ENCODE assay signal across 16 cellular contexts in genomic region chr2:27661371-27661770, GRCh38. TPM values are rescaled to one million over a fixed set of nuclear protein-coding genes. Genes with fewer than 3 reads are reported as not detected.
A peak's percentile ranks its signal among the peaks of the same experiment; 100 is the strongest.
DNase-seq lines count a peak whose midpoint lies in the region; ATAC-seq, FAIRE-seq and TF ChIP-seq lines count a peak whose summit lies in the region.
"Had no signal": no experiment of that assay in that cellular context is flagged by ENCODE, and none has a peak within 500 bp of the region (broad histone marks: within the 10 kb centered on the region; RNA-seq: fewer than 3 reads in every experiment).

No MANE protein-coding gene starts in this region.

- no peaks in the 10 kb centered on the region for H3K9me3 Mint-ChIP-seq in T-helper 2 cell treated with Interferon-gamma antibody and Interleukin-4, amounts not matched to agents 5 μg/mL and 100 μg/mL, for 36 hours
- no peaks in the 10 kb centered on the region for H3K9me3 Mint-ChIP-seq in activated naive CD8-positive, alpha-beta T cell treated with anti-CD3 and anti-CD28 coated beads, Interleukin-2, amount 50 U/mL, for 24 hours
- H3K9me3 Mint-ChIP-seq in natural killer cell treated with Interleukin-12 subunit alpha and Interleukin-12 subunit beta and Interleukin-15 and Interleukin-18, amount 100 ng/mL, for 72 hours, result no peaks in the 10 kb centered on the region

- no peak overlapping the region for H4K5ac ChIP-seq in IMR-90 (ENCODE audit: low read depth, low read length)

- no peak overlapping the region for H3K4me2 ChIP-seq in IMR-90 (ENCODE audit: low read depth, low read length)

- no peak overlapping the region for H3K4ac ChIP-seq in IMR-90 (ENCODE audit: low read depth, low read length)

- no peak overlapping the region for H4K8ac ChIP-seq in IMR-90 (ENCODE audit: low read depth in 2 of 2, low read length in 2 of 2)

- H4K20me1 ChIP-seq in IMR-90 (ENCODE audit: insufficient read depth, low read length), result no peaks in the 10 kb centered on the region

- intact Hi-C loops in IMR-90 (cut with micrococcal nuclease), result no loop called here
- intact Hi-C loops in heart right ventricle (cut with DNase I), result no loop called here

- no peak for TF ChIP-seq CTCF in IMR-90 (conservative IDR thresholded peaks at IDR 0.05; ENCODE audit: low read depth, low read length)
- no peak for TF ChIP-seq CTCF in heart right ventricle (IDR thresholded peaks at IDR 0.05)

- H3K4me3 ChIP-seq in IMR-90 (ENCODE audit: insufficient read depth, low read depth, low read length), result no peak overlapping the region
- no peak overlapping the region for H3K4me3 ChIP-seq in heart right ventricle
- H3K4me3 ChIP-seq: Peyer's patch, SJSA1 had no signal

- no peak overlapping the region for H3K18ac ChIP-seq in IMR-90 (ENCODE audit: low read depth, low read length)

- in situ Hi-C loops in IMR-90 (cut with MboI; ENCODE audit: low sequenced_read_pairs), result no loop called here

- POLR2A ChIA-PET in IMR-90 (lab: Charles Lee; ENCODE audit: unreplicated experiment), result no interaction called here

- H3K36me3 Mint-ChIP-seq in T-helper 2 cell treated with Interferon-gamma antibody and Interleukin-4, amounts not matched to agents 5 μg/mL and 100 μg/mL, for 36 hours (ENCODE audit: low read depth), result peaks cover 50% of the 10 kb centered on the region
- peaks cover 22% of the 10 kb centered on the region for H3K36me3 Mint-ChIP-seq in activated naive CD8-positive, alpha-beta T cell treated with anti-CD3 and anti-CD28 coated beads, Interleukin-2, amount 50 U/mL, for 24 hours (ENCODE audit: low read depth)
- peaks cover 26% of the 10 kb centered on the region for H3K36me3 Mint-ChIP-seq in natural killer cell treated with Interleukin-12 subunit alpha and Interleukin-12 subunit beta and Interleukin-15 and Interleukin-18, amount 100 ng/mL, for 72 hours

- no peak overlapping the region for H4K91ac ChIP-seq in IMR-90 (ENCODE audit: insufficient read depth, low read depth, low read length)

- WGBS in IMR-90 (ENCODE audit: extremely low coverage in 2 of 2, insufficient read length in 1 of 2), 2 experiments, result no CpG with 5 or more reads among the region's 1 CpG
- WGBS in heart right ventricle, 2 donors, result 90 to 97% methylated on average over 1 of the region's 1 CpG

- CTCF ChIA-PET in IMR-90 (lab: Yijun Ruan, JAX), result no interaction called here

- H3K9me1 ChIP-seq in IMR-90 (ENCODE audit: insufficient read depth, low read length), result peaks cover 6% of the 10 kb centered on the region; the same call in 1 of the 2 replicates

- H3K23ac ChIP-seq in IMR-90 (ENCODE audit: low read depth, low read length), result no peak overlapping the region

- H2AK5ac ChIP-seq in IMR-90 (ENCODE audit: low read depth, low read length), result no peak overlapping the region

- no peaks in the 10 kb centered on the region for H3K27me3 ChIP-seq in IMR-90 (ENCODE audit: control insufficient read depth, insufficient read depth, low read length)
- H3K27me3 ChIP-seq in heart right ventricle, result no peaks in the 10 kb centered on the region
- H3K27me3 ChIP-seq: Peyer's patch, SJSA1, spleen had no signal

- no peak overlapping the region for H2BK5ac ChIP-seq in IMR-90 (ENCODE audit: low read depth, low read length, poor library complexity, severe bottlenecking)

- H3K56ac ChIP-seq in IMR-90 (ENCODE audit: extremely low read depth, insufficient read depth, low read length), result no peak overlapping the region

- FAIRE-seq in GM12891 (lab: Jason Lieb, UNC), result no peak

- peaks cover 30% of the 10 kb centered on the region for H3K4me1 Mint-ChIP-seq in T-helper 2 cell treated with Interferon-gamma antibody and Interleukin-4, amounts not matched to agents 5 μg/mL and 100 μg/mL, for 36 hours (ENCODE audit: low read depth)
- H3K4me1 Mint-ChIP-seq in activated naive CD8-positive, alpha-beta T cell treated with anti-CD3 and anti-CD28 coated beads, Interleukin-2, amount 50 U/mL, for 24 hours, result peaks cover 44% of the 10 kb centered on the region
- H3K4me1 Mint-ChIP-seq in natural killer cell treated with Interleukin-12 subunit alpha and Interleukin-12 subunit beta and Interleukin-15 and Interleukin-18, amount 100 ng/mL, for 72 hours (ENCODE audit: low read depth in 2 of 2), result peaks cover 37 to 44% of the 10 kb centered on the region in 2 donors

- peak overlapping the region; percentile 98 for H3K4me3 Mint-ChIP-seq in T-helper 2 cell treated with Interferon-gamma antibody and Interleukin-4, amounts not matched to agents 5 μg/mL and 100 μg/mL, for 36 hours
- H3K4me3 Mint-ChIP-seq in activated naive CD8-positive, alpha-beta T cell treated with anti-CD3 and anti-CD28 coated beads, Interleukin-2, amount 50 U/mL, for 24 hours, result peak overlapping the region; percentile 99
- H3K4me3 Mint-ChIP-seq in natural killer cell treated with Interleukin-12 subunit alpha and Interleukin-12 subunit beta and Interleukin-15 and Interleukin-18, amount 100 ng/mL, for 72 hours, result peak overlapping the region; percentile 97

- TF ChIP-seq POLR2A in IMR-90 (IDR thresholded peaks at IDR 0.05; ENCODE audit: low read depth, low read length) (no peak), GM12891 (IDR thresholded peaks at IDR 0.05; ENCODE audit: low read depth, low read length) (no peak)

- H3K27me3 Mint-ChIP-seq in T-helper 2 cell treated with Interferon-gamma antibody and Interleukin-4, amounts not matched to agents 5 μg/mL and 100 μg/mL, for 36 hours (ENCODE audit: low read depth), result no peaks in the 10 kb centered on the region
- peaks cover 2% of the 10 kb centered on the region for H3K27me3 Mint-ChIP-seq in activated naive CD8-positive, alpha-beta T cell treated with anti-CD3 and anti-CD28 coated beads, Interleukin-2, amount 50 U/mL, for 24 hours
- H3K27me3 Mint-ChIP-seq in natural killer cell treated with Interleukin-12 subunit alpha and Interleukin-12 subunit beta and Interleukin-15 and Interleukin-18, amount 100 ng/mL, for 72 hours, result no peaks in the 10 kb centered on the region

- no peak overlapping the region for H3K14ac ChIP-seq in IMR-90 (replicated peaks; ENCODE audit: low read depth, low read length)

- no peak overlapping the region for H2BK120ac ChIP-seq in IMR-90 (ENCODE audit: low read depth, low read length)

- H2BK20ac ChIP-seq in IMR-90 (ENCODE audit: low read depth, low read length), result no peak overlapping the region

- no peak overlapping the region for H2AFZ ChIP-seq in IMR-90 (replicated peaks; ENCODE audit: low read length, poor library complexity)

- no peak overlapping the region for H2BK15ac ChIP-seq in IMR-90 (ENCODE audit: low read depth, low read length)

- H3K27ac ChIP-seq in IMR-90 (ENCODE audit: insufficient read depth, low read length) (no peak overlapping the region), heart right ventricle (no peak overlapping the region)
- H3K27ac ChIP-seq: Peyer's patch, SJSA1, spleen had no signal

- no peak overlapping the region for H3K9ac ChIP-seq in IMR-90 (ENCODE audit: low read depth, low read length)

- no peaks in the 10 kb centered on the region for H3K9me3 ChIP-seq in IMR-90 (ENCODE audit: control insufficient read depth, insufficient read depth, low read length)
- no peaks in the 10 kb centered on the region for H3K9me3 ChIP-seq in heart right ventricle
- H3K9me3 ChIP-seq: Peyer's patch, SJSA1, spleen had no signal

- ATAC-seq in IMR-90 (ENCODE audit: low read depth), result no peak
- ATAC-seq in activated naive CD8-positive, alpha-beta T cell treated with anti-CD3 and anti-CD28 coated beads, Interleukin-2, amount 50 U/mL, for 24 hours, result no peak
- ATAC-seq in natural killer cell treated with Interleukin-12 subunit alpha and Interleukin-12 subunit beta and Interleukin-15 and Interleukin-18, amount 100 ng/mL, for 72 hours, result no peak
- no peak for ATAC-seq in heart right ventricle

- H2AK9ac ChIP-seq in IMR-90 (replicated peaks; ENCODE audit: low read depth, low read length, poor library complexity), result no peak overlapping the region

- H3K79me1 ChIP-seq in IMR-90 (ENCODE audit: low read depth in 1 of 2, low read length in 2 of 2), result peaks cover 17 to 41% of the 10 kb centered on the region in 2 experiments

- no peak for TF ChIP-seq RAD21 in IMR-90 (IDR thresholded peaks at IDR 0.05; ENCODE audit: low read length)

- no peak for DNase-seq in T-helper 2 cell treated with Interferon-gamma antibody and Interleukin-4, amounts not matched to agents 5 μg/mL and 100 μg/mL, for 36 hours (ENCODE audit: low spot score)
- no peak for DNase-seq in T-helper 2 cell
- no peak for DNase-seq in IMR-90
- no peak for DNase-seq in activated naive CD8-positive, alpha-beta T cell treated with anti-CD3 and anti-CD28 coated beads, Interleukin-2, amount 50 U/mL, for 24 hours
- no peak for DNase-seq in natural killer cell treated with Interleukin-12 subunit alpha and Interleukin-12 subunit beta and Interleukin-15 and Interleukin-18, amount 100 ng/mL, for 72 hours (ENCODE audit: low spot score)
- DNase-seq in GM12891 (ENCODE audit: insufficient read length, low spot score), result no peak
- no peak for DNase-seq in heart right ventricle
- DNase-seq in T-helper 9 cell, result no peak
- DNase-seq: 8988T, Calu3, Kasumi-1, NCI-H1105, NCI-H2081 treated with DMSO at 0.1 percent for 48 hours, Peyer's patch, spleen had no signal

- dilution Hi-C loops in IMR-90 (cut with HindIII; ENCODE audit: low sequenced_read_pairs, unreplicated experiment), result no loop called here

- H3K27ac Mint-ChIP-seq in T-helper 2 cell treated with Interferon-gamma antibody and Interleukin-4, amounts not matched to agents 5 μg/mL and 100 μg/mL, for 36 hours, result no peak overlapping the region
- no peak overlapping the region for H3K27ac Mint-ChIP-seq in activated naive CD8-positive, alpha-beta T cell treated with anti-CD3 and anti-CD28 coated beads, Interleukin-2, amount 50 U/mL, for 24 hours
- no peak overlapping the region for H3K27ac Mint-ChIP-seq in natural killer cell treated with Interleukin-12 subunit alpha and Interleukin-12 subunit beta and Interleukin-15 and Interleukin-18, amount 100 ng/mL, for 72 hours

- BruUV-seq in IMR-90 (replicated peaks; lab: Mats Ljungman, UMichigan), result TSS peak; percentile 67

- H3K4me1 ChIP-seq in IMR-90 (ENCODE audit: control insufficient read depth, insufficient read depth, low read length) (peaks cover 5% of the 10 kb centered on the region), heart right ventricle (peaks cover 0 to 45% (median 31%) of the 10 kb centered on the region in 9 donors)

- H3K36me3 ChIP-seq in IMR-90 (ENCODE audit: control insufficient read depth, insufficient read depth, low read length) (peaks cover 19% of the 10 kb centered on the region), heart right ventricle (peaks cover 0 to 71% (median 41%) of the 10 kb centered on the region in 9 donors)

RNA-seq across cellular contexts. Expression of gene SUPT7L, which starts 2.0 kb away (rescaled TPM):
- total RNA-seq in IMR-90 (2012; rRNA removed), result 16.7 and 23.1 TPM in 2 replicates
- polyA plus RNA-seq in IMR-90 (2012; rRNA removed), result 31.3 and 33.4 TPM in 2 replicates
- polyA plus RNA-seq in IMR-90 (2012; cell fraction: cytosol; rRNA removed), result 12.7 and 15.6 TPM in 2 replicates
- polyA plus RNA-seq in IMR-90 (2012; cell fraction: nucleus; rRNA removed; ENCODE audit: low replicate concordance), result 61.5 and 126 TPM in 2 replicates
- 10 to 100 TPM; 32.9 to 41.9 TPM for total RNA-seq in natural killer cell treated with Interleukin-12 subunit alpha and Interleukin-12 subunit beta and Interleukin-15 and Interleukin-18, amount 100 ng/mL, for 72 hours
- polyA plus RNA-seq in GM12891 (2012; ENCODE audit: low read depth, missing spikeins), result 22.7 TPM
- 10 to 100 TPM; 22.0 to 32.2 (median 26.0) TPM for total RNA-seq in heart right ventricle
- polyA plus RNA-seq in heart right ventricle, result 10 to 100 TPM; 18.4 to 42.3 TPM

RNA-seq across cellular contexts. Expression of gene SLC4A1AP, which starts 2.3 kb away (rescaled TPM):
- 11.7 and 17.8 TPM in 2 replicates for total RNA-seq in IMR-90 (2012; rRNA removed)
- polyA plus RNA-seq in IMR-90 (2012; rRNA removed), result 13.3 and 13.6 TPM in 2 replicates
- 4.5 and 5.5 TPM in 2 replicates for polyA plus RNA-seq in IMR-90 (2012; cell fraction: cytosol; rRNA removed)
- polyA plus RNA-seq in IMR-90 (2012; cell fraction: nucleus; rRNA removed; ENCODE audit: low replicate concordance), result 8.7 and 10.3 TPM in 2 replicates
- total RNA-seq in natural killer cell treated with Interleukin-12 subunit alpha and Interleukin-12 subunit beta and Interleukin-15 and Interleukin-18, amount 100 ng/mL, for 72 hours, result 10 to 100 TPM; 31.1 to 33.3 TPM
- polyA plus RNA-seq in GM12891 (2012; ENCODE audit: low read depth, missing spikeins), result 16.6 TPM
- total RNA-seq in heart right ventricle, result 10 to 100 TPM; 19.1 to 28.7 (median 22.5) TPM
- 10 to 100 TPM; 11.0 to 20.8 TPM for polyA plus RNA-seq in heart right ventricle

RNA-seq across cellular contexts. Expression of gene GPN1, which starts 32.5 kb away (rescaled TPM):
- 53.0 and 63.8 TPM in 2 replicates for total RNA-seq in IMR-90 (2012; rRNA removed)
- 34.9 and 37.8 TPM in 2 replicates for polyA plus RNA-seq in IMR-90 (2012; rRNA removed)
- 15.2 and 19.7 TPM in 2 replicates for polyA plus RNA-seq in IMR-90 (2012; cell fraction: cytosol; rRNA removed)
- 6.3 and 28.2 TPM in 2 replicates for polyA plus RNA-seq in IMR-90 (2012; cell fraction: nucleus; rRNA removed; ENCODE audit: low replicate concordance)
- 10 to 100 TPM; 32.7 to 36.9 TPM for total RNA-seq in natural killer cell treated with Interleukin-12 subunit alpha and Interleukin-12 subunit beta and Interleukin-15 and Interleukin-18, amount 100 ng/mL, for 72 hours
- polyA plus RNA-seq in GM12891 (2012; ENCODE audit: low read depth, missing spikeins), result 38.1 TPM
- total RNA-seq in heart right ventricle, result 10 to 100 TPM; 17.1 to 23.8 (median 19.7) TPM
- polyA plus RNA-seq in heart right ventricle, result 10 to 100 TPM in 1 of 2 donors, 1 to 10 TPM in 1; 6.5 to 25.6 TPM

RNA-seq across cellular contexts. Expression of gene CCDC121, which starts 32.6 kb away (rescaled TPM):
- 2.0 and 2.2 TPM in 2 replicates for total RNA-seq in IMR-90 (2012; rRNA removed)
- polyA plus RNA-seq in IMR-90 (2012; rRNA removed), result 0.65 and 0.67 TPM in 2 replicates
- polyA plus RNA-seq in IMR-90 (2012; cell fraction: cytosol; rRNA removed), result 0.12 and 0.47 TPM in 2 replicates
- polyA plus RNA-seq in IMR-90 (2012; cell fraction: nucleus; rRNA removed; ENCODE audit: low replicate concordance), result 0.72 and 1.5 TPM in 2 replicates
- total RNA-seq in natural killer cell treated with Interleukin-12 subunit alpha and Interleukin-12 subunit beta and Interleukin-15 and Interleukin-18, amount 100 ng/mL, for 72 hours, result under 1 TPM in 1 of 2 donors, not detected in 1; 0.36 TPM
- 0.49 TPM for polyA plus RNA-seq in GM12891 (2012; ENCODE audit: low read depth, missing spikeins)
- 1 to 10 TPM; 4.1 to 7.6 (median 6.0) TPM for total RNA-seq in heart right ventricle
- 1 to 10 TPM; 2.1 TPM for polyA plus RNA-seq in heart right ventricle
